Comparison of ENCODE assay signal across 8 cellular contexts in the genomic region with DNA sequence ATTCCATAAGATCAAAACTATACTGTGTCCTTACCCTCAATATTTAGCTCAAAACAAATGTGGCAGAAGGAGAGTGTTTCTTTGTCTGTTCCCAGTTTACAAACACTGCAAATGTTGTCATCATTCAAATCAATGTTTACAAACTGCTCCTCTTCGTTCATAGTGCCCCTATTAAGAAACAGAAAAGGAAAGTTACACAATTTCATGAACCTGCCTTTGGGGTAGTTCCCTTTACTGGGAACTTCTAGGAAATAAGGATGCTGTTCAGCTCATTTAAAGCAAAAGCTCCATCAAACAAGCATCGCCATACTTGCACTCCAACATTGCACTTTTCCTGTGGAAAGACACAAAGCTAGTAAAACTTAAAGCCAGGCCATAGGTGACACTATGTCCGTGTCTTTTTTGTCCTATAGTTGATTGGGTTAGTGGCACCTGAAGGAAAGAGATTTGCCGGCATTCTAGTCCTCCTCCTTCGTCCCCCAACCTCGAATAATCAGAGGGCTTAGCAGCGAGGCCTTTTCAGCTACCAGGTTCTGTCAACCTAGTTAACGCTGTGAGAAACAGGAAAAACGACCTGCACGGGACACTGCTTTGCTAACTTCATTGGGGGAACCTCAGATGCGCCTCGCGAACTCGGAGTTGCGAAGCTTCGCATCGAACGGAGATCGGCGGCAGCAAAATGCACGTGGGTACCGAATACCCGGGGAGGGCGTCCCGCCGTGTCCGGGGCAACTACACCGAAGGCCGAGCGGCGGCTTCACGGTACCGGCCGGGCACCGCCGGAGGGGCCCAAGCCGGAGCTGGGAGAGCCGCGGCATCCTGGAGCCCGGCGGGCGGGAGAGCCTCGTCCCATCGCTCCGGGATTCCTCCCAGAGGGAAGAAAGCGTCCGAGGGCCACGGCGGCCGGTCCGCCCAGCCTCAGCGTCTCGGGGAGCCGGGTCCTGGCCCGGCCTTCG. TPM values are rescaled to one million over a fixed set of nuclear protein-coding genes. Genes with fewer than 3 reads are reported as not detected.
A peak's percentile ranks its signal among the peaks of the same experiment; 100 is the strongest.
DNase-seq lines count a peak whose midpoint lies in the region; ATAC-seq and TF ChIP-seq lines count a peak whose summit lies in the region.

No MANE protein-coding gene starts in this region.

- DNase-seq in AG10803 (ENCODE audit: low read depth) (peak; percentile 20), RPMI7951 (ENCODE audit: low read depth) (peak; percentile 24), heart left ventricle (peak; percentile 32 to 71 (median 35)), pons (ENCODE audit: low spot score) (peak; percentile 57), vagina (ENCODE audit: extremely low spot score in 2 of 2) (no peak)
- DNase-seq in activated naive CD4-positive, alpha-beta T cell treated with anti-CD3 and anti-CD28 coated beads, Interleukin-2, amount 10 ng/mL, durations not matched to agents 7 days and 5 days = peak; percentile 68

- peaks cover 0 to 32% (median 16%) of the 10 kb centered on the region in 9 donors for H3K36me3 ChIP-seq in heart left ventricle
- H3K36me3 ChIP-seq in vagina = peaks cover 0 to 6% of the 10 kb centered on the region in 2 donors

- H3K4me1 ChIP-seq in heart left ventricle (peaks cover 0 to 53% (median 22%) of the 10 kb centered on the region in 12 donors), vagina (peaks cover 32% of the 10 kb centered on the region)

- H3K27ac Mint-ChIP-seq in activated naive CD4-positive, alpha-beta T cell treated with anti-CD3 and anti-CD28 coated beads, Interleukin-2, amount 10 ng/mL, durations not matched to agents 7 days and 5 days = peak overlapping the region; percentile 98

- H3K27ac ChIP-seq in heart left ventricle = peak overlapping the region; percentile 85 to 96 (median 90)
- peak overlapping the region; percentile 92 for H3K27ac ChIP-seq in vagina

- ATAC-seq in GM18907 (IDR thresholded peaks at IDR 0.05; ENCODE audit: unreplicated experiment) (peak; percentile 28), HG03196 (IDR thresholded peaks at IDR 0.05; ENCODE audit: unreplicated experiment) (peak; percentile 26), heart left ventricle (peak in 3 of 4 donors; percentile 16 to 55 (median 49))

- peaks cover 44% of the 10 kb centered on the region for H3K36me3 Mint-ChIP-seq in activated naive CD4-positive, alpha-beta T cell treated with anti-CD3 and anti-CD28 coated beads, Interleukin-2, amount 10 ng/mL, durations not matched to agents 7 days and 5 days

- peak overlapping the region; percentile 88 for H3K4me3 Mint-ChIP-seq in activated naive CD4-positive, alpha-beta T cell treated with anti-CD3 and anti-CD28 coated beads, Interleukin-2, amount 10 ng/mL, durations not matched to agents 7 days and 5 days

- H3K27me3 Mint-ChIP-seq in activated naive CD4-positive, alpha-beta T cell treated with anti-CD3 and anti-CD28 coated beads, Interleukin-2, amount 10 ng/mL, durations not matched to agents 7 days and 5 days = no peaks in the 10 kb centered on the region

- H3K4me3 ChIP-seq in AG10803 (ENCODE audit: low read length) (peak overlapping the region; percentile 77), heart left ventricle (peak overlapping the region; percentile 76 to 99 (median 94)), vagina (peak overlapping the region; percentile 82 to 86)

- TF ChIP-seq CTCF in AG10803 (conservative IDR thresholded peaks at IDR 0.05; ENCODE audit: low read length) = no peak
- no peak for TF ChIP-seq CTCF in heart left ventricle (IDR thresholded peaks at IDR 0.05)
- no peak for TF ChIP-seq CTCF in vagina (IDR thresholded peaks at IDR 0.05)

- H3K27me3 ChIP-seq in heart left ventricle (no peaks in the 10 kb centered on the region), vagina (no peaks in the 10 kb centered on the region)

- TF ChIP-seq POLR2A in heart left ventricle (IDR thresholded peaks at IDR 0.05) (no peak), vagina (IDR thresholded peaks at IDR 0.05) (no peak)

- CTCF ChIA-PET in activated naive CD4-positive, alpha-beta T cell treated with anti-CD3 and anti-CD28 coated beads, Interleukin-2, amount 10 ng/mL, durations not matched to agents 7 days and 5 days (lab: Charles Lee) = interaction anchor here (0.7 to 2.1 kb wide), 10 partner anchors 14 to 139 kb away, joined by 3 to 10 read pairs (median 5); no protein-coding TSS in a partner anchor

- peaks cover 48% of the 10 kb centered on the region for H3K4me1 Mint-ChIP-seq in activated naive CD4-positive, alpha-beta T cell treated with anti-CD3 and anti-CD28 coated beads, Interleukin-2, amount 10 ng/mL, durations not matched to agents 7 days and 5 days

- WGBS in heart left ventricle, 4 donors = 1% methylated on average over 49 to 56 of the region's 56 CpGs

- intact Hi-C loops in heart left ventricle (cut with DNase I) (loop anchor here in 6 of 10 donors (2.0 to 10.0 kb wide), 8 partner anchors 24 to 206 kb away; a partner anchor contains a TSS), vagina (cut with DNase I) (no loop called here)

- H3K9me3 ChIP-seq in heart left ventricle (no peaks in the 10 kb centered on the region), vagina (no peaks in the 10 kb centered on the region)

- no peaks in the 10 kb centered on the region for H3K9me3 Mint-ChIP-seq in activated naive CD4-positive, alpha-beta T cell treated with anti-CD3 and anti-CD28 coated beads, Interleukin-2, amount 10 ng/mL, durations not matched to agents 7 days and 5 days

RNA-seq across cellular contexts. Expression of a gene that starts 0.7 kb away (rescaled TPM):
- total RNA-seq in RPMI7951 (2014; rRNA removed; shearing (Covaris generic)) = 9.6 and 14.3 TPM in 2 replicates
- total RNA-seq in heart left ventricle (10 to 100 TPM in 5 of 9 donors, 1 to 10 TPM in 4; 5.1 to 21.2 (median 14.4) TPM), vagina (8.6 TPM)
- polyA plus RNA-seq in heart left ventricle = 1 to 10 TPM; 2.2 to 4.5 TPM

Comparison
In these comparisons a context has a peak if more than half of its experiments do, and no peak if none do; other contexts are left out.
1. DNase-seq: peak in AG10803 (single experiment), RPMI7951 (single experiment), activated naive CD4-positive, alpha-beta T cell treated with anti-CD3 and anti-CD28 coated beads, Interleukin-2, amount 10 ng/mL, durations not matched to agents 7 days and 5 days (single experiment), heart left ventricle (5 of 5) and pons (single experiment); none in vagina (0 of 2).
2. Peak in every context shown above with its lines, with median percentiles within 50 percentile points of each other: H3K4me3 ChIP-seq and ATAC-seq.